20 cellular contexts compared by ENCODE assay signal in the genomic region with DNA sequence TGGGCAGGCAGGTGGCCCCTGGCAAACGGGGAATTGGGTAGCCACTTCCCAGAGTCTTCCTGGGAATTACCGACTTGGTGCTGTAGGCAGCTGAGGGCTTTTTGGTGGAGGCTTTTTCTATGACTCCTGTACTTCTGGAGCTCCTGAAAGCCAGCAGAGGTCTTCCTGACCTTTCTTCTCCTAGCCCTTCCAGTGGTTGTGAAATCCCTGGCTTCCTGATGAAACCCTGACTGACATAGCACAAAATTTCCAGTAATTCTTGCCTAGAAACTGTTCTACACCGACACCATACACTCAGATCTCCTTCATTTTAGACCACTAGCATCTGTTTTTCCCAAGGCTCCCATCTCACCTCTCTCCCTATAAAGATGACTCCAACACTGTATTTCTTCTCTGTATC.
"Had no signal": no experiment of that assay in that cellular context is flagged by ENCODE, and none has a peak within 500 bp of the region (broad histone marks: within the 10 kb centered on the region; RNA-seq: fewer than 3 reads in every experiment).

No MANE protein-coding gene starts in this region.

- ATAC-seq: heart left ventricle; natural killer cell; stimulated activated effector memory CD8-positive, alpha-beta T cell treated with anti-CD3 and anti-CD28 coated beads, Interleukin-12 subunit alpha, Interleukin-12 subunit beta, amount 100 ng/mL, for 72 hours; stimulated activated naive CD8-positive, alpha-beta T cell treated with anti-CD3 and anti-CD28 coated beads, Interleukin-15, amount 100 ng/mL, for 72 hours had no signal

- H3K4me3 ChIP-seq: esophagus muscularis mucosa, heart left ventricle, right atrium auricular region, testis, transverse colon had no signal

- H3K9me3 Mint-ChIP-seq: central memory CD8-positive, alpha-beta T cell; natural killer cell; neural crest cell; stimulated activated effector memory CD8-positive, alpha-beta T cell treated with anti-CD3 and anti-CD28 coated beads, Interleukin-12 subunit alpha, Interleukin-12 subunit beta, amount 100 ng/mL, for 72 hours; stimulated activated naive CD8-positive, alpha-beta T cell treated with anti-CD3 and anti-CD28 coated beads, Interleukin-15, amount 100 ng/mL, for 72 hours had no signal

- H3K4me3 Mint-ChIP-seq: central memory CD8-positive, alpha-beta T cell; natural killer cell; neural crest cell; stimulated activated effector memory CD8-positive, alpha-beta T cell treated with anti-CD3 and anti-CD28 coated beads, Interleukin-12 subunit alpha, Interleukin-12 subunit beta, amount 100 ng/mL, for 72 hours; stimulated activated naive CD8-positive, alpha-beta T cell treated with anti-CD3 and anti-CD28 coated beads, Interleukin-15, amount 100 ng/mL, for 72 hours had no signal

- H3K36me3 Mint-ChIP-seq: natural killer cell; stimulated activated effector memory CD8-positive, alpha-beta T cell treated with anti-CD3 and anti-CD28 coated beads, Interleukin-12 subunit alpha, Interleukin-12 subunit beta, amount 100 ng/mL, for 72 hours had no signal

- H3K9me3 ChIP-seq: esophagus muscularis mucosa, heart left ventricle, right atrium auricular region, testis, transverse colon had no signal

- H3K36me3 ChIP-seq: esophagus muscularis mucosa, heart left ventricle, right atrium auricular region, transverse colon had no signal

- FAIRE-seq: endometrium, islet of Langerhans had no signal

- H3K27ac ChIP-seq: epithelial cell of prostate, esophagus muscularis mucosa, heart left ventricle, right atrium auricular region, testis, transverse colon had no signal

- H3K4me1 ChIP-seq: esophagus muscularis mucosa, heart left ventricle, right atrium auricular region, testis, transverse colon had no signal

- H3K4me1 Mint-ChIP-seq: central memory CD8-positive, alpha-beta T cell; natural killer cell; neural crest cell; stimulated activated effector memory CD8-positive, alpha-beta T cell treated with anti-CD3 and anti-CD28 coated beads, Interleukin-12 subunit alpha, Interleukin-12 subunit beta, amount 100 ng/mL, for 72 hours; stimulated activated naive CD8-positive, alpha-beta T cell treated with anti-CD3 and anti-CD28 coated beads, Interleukin-15, amount 100 ng/mL, for 72 hours had no signal

- DNase-seq: effector memory CD4-positive, alpha-beta T cell; foreskin melanocyte; heart left ventricle; hippocampal formation; kidney glomerular epithelial cell; mammary epithelial cell; natural killer cell; stimulated activated CD4-positive, alpha-beta T cell treated with anti-CD3 and anti-CD28 coated beads, Interleukin-4, amount 100 ng/mL, for 1 hour; stimulated activated CD8-positive, alpha-beta memory T cell treated with anti-CD3 and anti-CD28 coated beads, Interleukin-4, amount 100 ng/mL, for 48 hours; stimulated activated naive CD8-positive, alpha-beta T cell treated with anti-CD3 and anti-CD28 coated beads, Interleukin-15, amount 100 ng/mL, for 72 hours; testis; transverse colon had no signal

- H3K27me3 Mint-ChIP-seq: central memory CD8-positive, alpha-beta T cell had no signal

- H3K27ac Mint-ChIP-seq: natural killer cell; stimulated activated effector memory CD8-positive, alpha-beta T cell treated with anti-CD3 and anti-CD28 coated beads, Interleukin-12 subunit alpha, Interleukin-12 subunit beta, amount 100 ng/mL, for 72 hours had no signal

- H3K27me3 ChIP-seq: esophagus muscularis mucosa, heart left ventricle, right atrium auricular region, testis, transverse colon had no signal
